23 cellular contexts compared by ENCODE assay signal in the genomic region with DNA sequence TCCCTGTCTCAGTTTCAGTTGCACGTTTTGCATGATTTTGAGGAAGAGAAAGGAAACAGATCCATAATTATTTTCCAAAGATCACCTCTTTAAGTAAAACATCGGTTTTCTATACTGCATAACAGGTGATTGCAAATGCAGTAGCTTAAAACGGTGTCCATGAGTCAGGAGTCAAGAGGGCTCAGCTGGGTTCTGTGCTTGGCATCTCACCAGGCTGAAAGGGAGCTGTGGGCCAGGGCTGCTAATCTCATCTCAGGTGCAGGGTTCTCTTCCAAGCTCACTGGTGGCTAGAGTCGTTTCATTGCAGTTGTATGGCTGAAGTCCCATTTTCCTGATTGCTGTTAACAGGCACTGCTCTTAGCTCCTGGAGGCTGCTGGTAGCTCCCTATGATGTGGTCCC.
"Had no signal": no experiment of that assay in that cellular context is flagged by ENCODE, and none has a peak within 500 bp of the region (broad histone marks: within the 10 kb centered on the region; RNA-seq: fewer than 3 reads in every experiment).

No MANE protein-coding gene starts in this region.

- H3K4me3 Mint-ChIP-seq: dendritic cell treated with granulocyte-macrophage colony-stimulating factor and Interleukin-4, amounts not matched to agents 40 ng/mL and 50 ng/mL, for 4 days; effector memory CD8-positive, alpha-beta T cell; endodermal cell; mesothelial cell of epicardium; naive B cell had no signal

- H3K36me3 ChIP-seq: colonic mucosa, esophagus squamous epithelium, gastroesophageal sphincter, heart left ventricle, left lung, lower lobe of right lung had no signal

- DNase-seq: colonic mucosa; cortex of kidney; effector CD8-positive, alpha-beta T cell; effector memory CD8-positive, alpha-beta T cell; endodermal cell; erythroblast; esophagus squamous epithelium; foreskin fibroblast; foreskin melanocyte; heart left ventricle; hippocampal formation; left cardiac atrium; left lung; left ventricle myocardium superior; lower lobe of right lung; mesenchymal stem cell; mucosa of descending colon; naive B cell had no signal

- H3K9me3 Mint-ChIP-seq: effector memory CD8-positive, alpha-beta T cell; mesothelial cell of epicardium had no signal

- H3K27me3 Mint-ChIP-seq: effector memory CD8-positive, alpha-beta T cell had no signal

- H3K36me3 Mint-ChIP-seq: mesothelial cell of epicardium, naive B cell had no signal

- H3K27ac ChIP-seq: colonic mucosa, epithelial cell of prostate, esophagus squamous epithelium, gastroesophageal sphincter, heart left ventricle, left lung, lower lobe of right lung had no signal

- H3K27ac Mint-ChIP-seq: dendritic cell treated with granulocyte-macrophage colony-stimulating factor and Interleukin-4, amounts not matched to agents 40 ng/mL and 50 ng/mL, for 4 days; effector memory CD8-positive, alpha-beta T cell; endodermal cell; mesothelial cell of epicardium; naive B cell had no signal

- ATAC-seq: effector memory CD8-positive, alpha-beta T cell; esophagus mucosa; gastroesophageal sphincter; heart left ventricle; left cardiac atrium; left lung; left ventricle myocardium superior; lower lobe of right lung; mucosa of descending colon had no signal

- H3K4me1 ChIP-seq: colonic mucosa, esophagus squamous epithelium, gastroesophageal sphincter, heart left ventricle, left lung, lower lobe of right lung had no signal

- H3K9me3 ChIP-seq: colonic mucosa, esophagus squamous epithelium, gastroesophageal sphincter, heart left ventricle, left lung, lower lobe of right lung, mucosa of descending colon had no signal

- H3K4me3 ChIP-seq: colonic mucosa, esophagus squamous epithelium, gastroesophageal sphincter, heart left ventricle, left lung, lower lobe of right lung, mucosa of descending colon had no signal

- H3K27me3 ChIP-seq: colonic mucosa, gastroesophageal sphincter, left lung had no signal

- H3K4me1 Mint-ChIP-seq: mesothelial cell of epicardium, naive B cell had no signal
